Comparison of ENCODE assay signal across 1 cellular context in genomic region chr2:31138037-31138962, GRCh38.
A peak's percentile ranks its signal among the peaks of the same experiment; 100 is the strongest.
TF ChIP-seq lines count a peak whose summit lies in the region.

GALNT14 (minus strand) TSS chr2:31138440; CDS start chr2:31138086, 354 bp downstream.

TF ChIP-seq in WTC11, 78 proteins besides CTCF, POLR2A, EP300 and RAD21 (continued from another document):
- TF ChIP-seq PRDM15 (CRISPR knock-in tag; IDR thresholded peaks at IDR 0.05) = no peak
- no peak for TF ChIP-seq PRRX2 (CRISPR knock-in tag; IDR thresholded peaks at IDR 0.05)
- TF ChIP-seq MAX (CRISPR knock-in tag; IDR thresholded peaks at IDR 0.05) = peak; percentile 99
- TF ChIP-seq SP1 (CRISPR knock-in tag; conservative IDR thresholded peaks at IDR 0.05) = peak; percentile 86
- peak; percentile 59 for TF ChIP-seq USF2 (CRISPR knock-in tag; IDR thresholded peaks at IDR 0.05)
- peak; percentile 76; the same call in 1 of the 2 replicates for TF ChIP-seq E2F5 (CRISPR knock-in tag; IDR thresholded peaks at IDR 0.05)
- TF ChIP-seq TEAD4 (CRISPR knock-in tag; IDR thresholded peaks at IDR 0.05) = peak; percentile 71; the same call in 1 of the 2 replicates
- TF ChIP-seq NR2C2 (CRISPR knock-in tag; IDR thresholded peaks at IDR 0.05) = peak; percentile 73
- peak; percentile 90; the same call in 1 of the 2 replicates for TF ChIP-seq ZNF281 (CRISPR knock-in tag; IDR thresholded peaks at IDR 0.05)
- peak; percentile 90; the same call in 1 of the 2 replicates for TF ChIP-seq AFF4 (CRISPR knock-in tag; IDR thresholded peaks at IDR 0.05; ENCODE audit: borderline replicate concordance)
- no peak for TF ChIP-seq ZNF416 (CRISPR knock-in tag; IDR thresholded peaks at IDR 0.05)
- no peak for TF ChIP-seq ZNF219 (CRISPR knock-in tag; IDR thresholded peaks at IDR 0.05; ENCODE audit: borderline replicate concordance)
- no peak for TF ChIP-seq ZNF425 (CRISPR knock-in tag; conservative IDR thresholded peaks at IDR 0.05)
- no peak for TF ChIP-seq ZNF532 (CRISPR knock-in tag; IDR thresholded peaks at IDR 0.05; ENCODE audit: borderline replicate concordance)
- TF ChIP-seq ZNF317 (CRISPR knock-in tag; IDR thresholded peaks at IDR 0.05; ENCODE audit: borderline replicate concordance, low read depth) = peak; percentile 9; the same call in 1 of the 2 replicates
- peak; percentile 92 for TF ChIP-seq ZNF263 (CRISPR knock-in tag; IDR thresholded peaks at IDR 0.05; ENCODE audit: low read depth)
- no peak for TF ChIP-seq ZNF396 (CRISPR knock-in tag; IDR thresholded peaks at IDR 0.05; ENCODE audit: borderline replicate concordance)
- TF ChIP-seq ATF1 (CRISPR knock-in tag; IDR thresholded peaks at IDR 0.05) = 0 out of 2 replicates have a peak, but pooled peaks have one; percentile 33
- peak; percentile 95 for TF ChIP-seq SMAD3 (CRISPR knock-in tag; IDR thresholded peaks at IDR 0.05; ENCODE audit: borderline replicate concordance)
- TF ChIP-seq JAZF1 (CRISPR knock-in tag; IDR thresholded peaks at IDR 0.05) = no peak
